Comparison of ENCODE assay signal across 1 cellular context in the genomic region with DNA sequence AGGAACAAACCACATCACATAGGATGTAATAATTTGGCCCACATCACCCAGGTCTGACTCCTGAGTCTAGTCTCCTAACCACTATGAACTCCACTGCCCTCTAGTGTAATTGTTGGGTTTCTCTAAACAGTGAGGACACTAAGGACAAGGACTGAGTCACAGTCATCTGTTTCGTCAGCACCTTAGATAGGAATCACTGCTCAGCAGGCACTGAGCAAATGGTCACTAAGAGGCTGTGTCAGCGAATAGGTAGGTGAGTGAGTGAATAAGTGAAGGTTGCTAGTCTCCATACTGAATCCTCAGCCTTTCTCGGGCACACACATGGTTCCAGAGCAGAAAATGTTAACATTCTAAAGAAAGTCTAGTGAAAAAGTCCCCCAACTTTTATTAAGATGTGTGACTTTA.
A peak's percentile ranks its signal among the peaks of the same experiment; 100 is the strongest.
TF ChIP-seq lines count a peak whose summit lies in the region.

No MANE protein-coding gene starts in this region.

TF ChIP-seq in K562, 482 proteins besides CTCF, POLR2A, EP300 and RAD21 (continued from another document and continues in another):
- TF ChIP-seq, protein P1, sequence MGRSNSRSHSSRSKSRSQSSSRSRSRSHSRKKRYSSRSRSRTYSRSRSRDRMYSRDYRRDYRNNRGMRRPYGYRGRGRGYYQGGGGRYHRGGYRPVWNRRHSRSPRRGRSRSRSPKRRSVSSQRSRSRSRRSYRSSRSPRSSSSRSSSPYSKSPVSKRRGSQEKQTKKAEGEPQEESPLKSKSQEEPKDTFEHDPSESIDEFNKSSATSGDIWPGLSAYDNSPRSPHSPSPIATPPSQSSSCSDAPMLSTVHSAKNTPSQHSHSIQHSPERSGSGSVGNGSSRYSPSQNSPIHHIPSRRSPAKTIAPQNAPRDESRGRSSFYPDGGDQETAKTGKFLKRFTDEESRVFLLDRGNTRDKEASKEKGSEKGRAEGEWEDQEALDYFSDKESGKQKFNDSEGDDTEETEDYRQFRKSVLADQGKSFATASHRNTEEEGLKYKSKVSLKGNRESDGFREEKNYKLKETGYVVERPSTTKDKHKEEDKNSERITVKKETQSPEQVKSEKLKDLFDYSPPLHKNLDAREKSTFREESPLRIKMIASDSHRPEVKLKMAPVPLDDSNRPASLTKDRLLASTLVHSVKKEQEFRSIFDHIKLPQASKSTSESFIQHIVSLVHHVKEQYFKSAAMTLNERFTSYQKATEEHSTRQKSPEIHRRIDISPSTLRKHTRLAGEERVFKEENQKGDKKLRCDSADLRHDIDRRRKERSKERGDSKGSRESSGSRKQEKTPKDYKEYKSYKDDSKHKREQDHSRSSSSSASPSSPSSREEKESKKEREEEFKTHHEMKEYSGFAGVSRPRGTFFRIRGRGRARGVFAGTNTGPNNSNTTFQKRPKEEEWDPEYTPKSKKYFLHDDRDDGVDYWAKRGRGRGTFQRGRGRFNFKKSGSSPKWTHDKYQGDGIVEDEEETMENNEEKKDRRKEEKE (IDR thresholded peaks at IDR 0.05; ENCODE audit: borderline replicate concordance in 1 of 2, control insufficient read depth in 1 of 2, low read depth in 2 of 2, low read length in 1 of 2): no peak
- TF ChIP-seq ZNF785 (CRISPR knock-in tag; IDR thresholded peaks at IDR 0.05) (no peak), GTF2A2 (tag; IDR thresholded peaks at IDR 0.05) (no peak), ZNF12 (CRISPR knock-in tag; IDR thresholded peaks at IDR 0.05) (no peak), PCBP1 (IDR thresholded peaks at IDR 0.05; ENCODE audit: low read depth, low read length, poor library complexity, severe bottlenecking) (no peak), HDAC6 (IDR thresholded peaks at IDR 0.05; ENCODE audit: low read depth, low read length) (no peak), ZNF695 (CRISPR knock-in tag; IDR thresholded peaks at IDR 0.05) (no peak), MECOM (CRISPR knock-in tag; IDR thresholded peaks at IDR 0.05) (no peak), EHMT2 (IDR thresholded peaks at IDR 0.05) (peak; percentile 46; the same call in 1 of the 2 replicates), LCOR (CRISPR knock-in tag; IDR thresholded peaks at IDR 0.05) (no peak), ZEB2 (IDR thresholded peaks at IDR 0.05) (peak; percentile 44; the same call in 1 of the 2 replicates), BRD4 (IDR thresholded peaks at IDR 0.05) (no peak), MXI1 (IDR thresholded peaks at IDR 0.05; ENCODE audit: low read depth, low read length) (no peak), JUND (IDR thresholded peaks at IDR 0.05; ENCODE audit: borderline replicate concordance, low read depth, low read length) (peak; percentile 92), JUND (tag; IDR thresholded peaks at IDR 0.05; ENCODE audit: borderline replicate concordance, low read depth, low read length) (peak; percentile 93; the same call in 2 of the 3 replicates)
- TF ChIP-seq, protein P2, sequence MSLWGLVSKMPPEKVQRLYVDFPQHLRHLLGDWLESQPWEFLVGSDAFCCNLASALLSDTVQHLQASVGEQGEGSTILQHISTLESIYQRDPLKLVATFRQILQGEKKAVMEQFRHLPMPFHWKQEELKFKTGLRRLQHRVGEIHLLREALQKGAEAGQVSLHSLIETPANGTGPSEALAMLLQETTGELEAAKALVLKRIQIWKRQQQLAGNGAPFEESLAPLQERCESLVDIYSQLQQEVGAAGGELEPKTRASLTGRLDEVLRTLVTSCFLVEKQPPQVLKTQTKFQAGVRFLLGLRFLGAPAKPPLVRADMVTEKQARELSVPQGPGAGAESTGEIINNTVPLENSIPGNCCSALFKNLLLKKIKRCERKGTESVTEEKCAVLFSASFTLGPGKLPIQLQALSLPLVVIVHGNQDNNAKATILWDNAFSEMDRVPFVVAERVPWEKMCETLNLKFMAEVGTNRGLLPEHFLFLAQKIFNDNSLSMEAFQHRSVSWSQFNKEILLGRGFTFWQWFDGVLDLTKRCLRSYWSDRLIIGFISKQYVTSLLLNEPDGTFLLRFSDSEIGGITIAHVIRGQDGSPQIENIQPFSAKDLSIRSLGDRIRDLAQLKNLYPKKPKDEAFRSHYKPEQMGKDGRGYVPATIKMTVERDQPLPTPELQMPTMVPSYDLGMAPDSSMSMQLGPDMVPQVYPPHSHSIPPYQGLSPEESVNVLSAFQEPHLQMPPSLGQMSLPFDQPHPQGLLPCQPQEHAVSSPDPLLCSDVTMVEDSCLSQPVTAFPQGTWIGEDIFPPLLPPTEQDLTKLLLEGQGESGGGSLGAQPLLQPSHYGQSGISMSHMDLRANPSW (CRISPR knock-in tag; IDR thresholded peaks at IDR 0.05): no peak
- TF ChIP-seq, protein P3, sequence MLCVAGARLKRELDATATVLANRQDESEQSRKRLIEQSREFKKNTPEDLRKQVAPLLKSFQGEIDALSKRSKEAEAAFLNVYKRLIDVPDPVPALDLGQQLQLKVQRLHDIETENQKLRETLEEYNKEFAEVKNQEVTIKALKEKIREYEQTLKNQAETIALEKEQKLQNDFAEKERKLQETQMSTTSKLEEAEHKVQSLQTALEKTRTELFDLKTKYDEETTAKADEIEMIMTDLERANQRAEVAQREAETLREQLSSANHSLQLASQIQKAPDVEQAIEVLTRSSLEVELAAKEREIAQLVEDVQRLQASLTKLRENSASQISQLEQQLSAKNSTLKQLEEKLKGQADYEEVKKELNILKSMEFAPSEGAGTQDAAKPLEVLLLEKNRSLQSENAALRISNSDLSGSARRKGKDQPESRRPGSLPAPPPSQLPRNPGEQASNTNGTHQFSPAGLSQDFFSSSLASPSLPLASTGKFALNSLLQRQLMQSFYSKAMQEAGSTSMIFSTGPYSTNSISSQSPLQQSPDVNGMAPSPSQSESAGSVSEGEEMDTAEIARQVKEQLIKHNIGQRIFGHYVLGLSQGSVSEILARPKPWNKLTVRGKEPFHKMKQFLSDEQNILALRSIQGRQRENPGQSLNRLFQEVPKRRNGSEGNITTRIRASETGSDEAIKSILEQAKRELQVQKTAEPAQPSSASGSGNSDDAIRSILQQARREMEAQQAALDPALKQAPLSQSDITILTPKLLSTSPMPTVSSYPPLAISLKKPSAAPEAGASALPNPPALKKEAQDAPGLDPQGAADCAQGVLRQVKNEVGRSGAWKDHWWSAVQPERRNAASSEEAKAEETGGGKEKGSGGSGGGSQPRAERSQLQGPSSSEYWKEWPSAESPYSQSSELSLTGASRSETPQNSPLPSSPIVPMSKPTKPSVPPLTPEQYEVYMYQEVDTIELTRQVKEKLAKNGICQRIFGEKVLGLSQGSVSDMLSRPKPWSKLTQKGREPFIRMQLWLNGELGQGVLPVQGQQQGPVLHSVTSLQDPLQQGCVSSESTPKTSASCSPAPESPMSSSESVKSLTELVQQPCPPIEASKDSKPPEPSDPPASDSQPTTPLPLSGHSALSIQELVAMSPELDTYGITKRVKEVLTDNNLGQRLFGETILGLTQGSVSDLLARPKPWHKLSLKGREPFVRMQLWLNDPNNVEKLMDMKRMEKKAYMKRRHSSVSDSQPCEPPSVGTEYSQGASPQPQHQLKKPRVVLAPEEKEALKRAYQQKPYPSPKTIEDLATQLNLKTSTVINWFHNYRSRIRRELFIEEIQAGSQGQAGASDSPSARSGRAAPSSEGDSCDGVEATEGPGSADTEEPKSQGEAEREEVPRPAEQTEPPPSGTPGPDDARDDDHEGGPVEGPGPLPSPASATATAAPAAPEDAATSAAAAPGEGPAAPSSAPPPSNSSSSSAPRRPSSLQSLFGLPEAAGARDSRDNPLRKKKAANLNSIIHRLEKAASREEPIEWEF (CRISPR knock-in tag; IDR thresholded peaks at IDR 0.05): no peak
- TF ChIP-seq, protein P4, sequence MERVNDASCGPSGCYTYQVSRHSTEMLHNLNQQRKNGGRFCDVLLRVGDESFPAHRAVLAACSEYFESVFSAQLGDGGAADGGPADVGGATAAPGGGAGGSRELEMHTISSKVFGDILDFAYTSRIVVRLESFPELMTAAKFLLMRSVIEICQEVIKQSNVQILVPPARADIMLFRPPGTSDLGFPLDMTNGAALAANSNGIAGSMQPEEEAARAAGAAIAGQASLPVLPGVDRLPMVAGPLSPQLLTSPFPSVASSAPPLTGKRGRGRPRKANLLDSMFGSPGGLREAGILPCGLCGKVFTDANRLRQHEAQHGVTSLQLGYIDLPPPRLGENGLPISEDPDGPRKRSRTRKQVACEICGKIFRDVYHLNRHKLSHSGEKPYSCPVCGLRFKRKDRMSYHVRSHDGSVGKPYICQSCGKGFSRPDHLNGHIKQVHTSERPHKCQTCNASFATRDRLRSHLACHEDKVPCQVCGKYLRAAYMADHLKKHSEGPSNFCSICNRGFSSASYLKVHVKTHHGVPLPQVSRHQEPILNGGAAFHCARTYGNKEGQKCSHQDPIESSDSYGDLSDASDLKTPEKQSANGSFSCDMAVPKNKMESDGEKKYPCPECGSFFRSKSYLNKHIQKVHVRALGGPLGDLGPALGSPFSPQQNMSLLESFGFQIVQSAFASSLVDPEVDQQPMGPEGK (CRISPR knock-in tag; IDR thresholded peaks at IDR 0.05; ENCODE audit: borderline replicate concordance): no peak
- TF ChIP-seq, protein P5, sequence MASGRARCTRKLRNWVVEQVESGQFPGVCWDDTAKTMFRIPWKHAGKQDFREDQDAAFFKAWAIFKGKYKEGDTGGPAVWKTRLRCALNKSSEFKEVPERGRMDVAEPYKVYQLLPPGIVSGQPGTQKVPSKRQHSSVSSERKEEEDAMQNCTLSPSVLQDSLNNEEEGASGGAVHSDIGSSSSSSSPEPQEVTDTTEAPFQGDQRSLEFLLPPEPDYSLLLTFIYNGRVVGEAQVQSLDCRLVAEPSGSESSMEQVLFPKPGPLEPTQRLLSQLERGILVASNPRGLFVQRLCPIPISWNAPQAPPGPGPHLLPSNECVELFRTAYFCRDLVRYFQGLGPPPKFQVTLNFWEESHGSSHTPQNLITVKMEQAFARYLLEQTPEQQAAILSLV (tag; IDR thresholded peaks at IDR 0.05): no peak
- TF ChIP-seq, protein P6, sequence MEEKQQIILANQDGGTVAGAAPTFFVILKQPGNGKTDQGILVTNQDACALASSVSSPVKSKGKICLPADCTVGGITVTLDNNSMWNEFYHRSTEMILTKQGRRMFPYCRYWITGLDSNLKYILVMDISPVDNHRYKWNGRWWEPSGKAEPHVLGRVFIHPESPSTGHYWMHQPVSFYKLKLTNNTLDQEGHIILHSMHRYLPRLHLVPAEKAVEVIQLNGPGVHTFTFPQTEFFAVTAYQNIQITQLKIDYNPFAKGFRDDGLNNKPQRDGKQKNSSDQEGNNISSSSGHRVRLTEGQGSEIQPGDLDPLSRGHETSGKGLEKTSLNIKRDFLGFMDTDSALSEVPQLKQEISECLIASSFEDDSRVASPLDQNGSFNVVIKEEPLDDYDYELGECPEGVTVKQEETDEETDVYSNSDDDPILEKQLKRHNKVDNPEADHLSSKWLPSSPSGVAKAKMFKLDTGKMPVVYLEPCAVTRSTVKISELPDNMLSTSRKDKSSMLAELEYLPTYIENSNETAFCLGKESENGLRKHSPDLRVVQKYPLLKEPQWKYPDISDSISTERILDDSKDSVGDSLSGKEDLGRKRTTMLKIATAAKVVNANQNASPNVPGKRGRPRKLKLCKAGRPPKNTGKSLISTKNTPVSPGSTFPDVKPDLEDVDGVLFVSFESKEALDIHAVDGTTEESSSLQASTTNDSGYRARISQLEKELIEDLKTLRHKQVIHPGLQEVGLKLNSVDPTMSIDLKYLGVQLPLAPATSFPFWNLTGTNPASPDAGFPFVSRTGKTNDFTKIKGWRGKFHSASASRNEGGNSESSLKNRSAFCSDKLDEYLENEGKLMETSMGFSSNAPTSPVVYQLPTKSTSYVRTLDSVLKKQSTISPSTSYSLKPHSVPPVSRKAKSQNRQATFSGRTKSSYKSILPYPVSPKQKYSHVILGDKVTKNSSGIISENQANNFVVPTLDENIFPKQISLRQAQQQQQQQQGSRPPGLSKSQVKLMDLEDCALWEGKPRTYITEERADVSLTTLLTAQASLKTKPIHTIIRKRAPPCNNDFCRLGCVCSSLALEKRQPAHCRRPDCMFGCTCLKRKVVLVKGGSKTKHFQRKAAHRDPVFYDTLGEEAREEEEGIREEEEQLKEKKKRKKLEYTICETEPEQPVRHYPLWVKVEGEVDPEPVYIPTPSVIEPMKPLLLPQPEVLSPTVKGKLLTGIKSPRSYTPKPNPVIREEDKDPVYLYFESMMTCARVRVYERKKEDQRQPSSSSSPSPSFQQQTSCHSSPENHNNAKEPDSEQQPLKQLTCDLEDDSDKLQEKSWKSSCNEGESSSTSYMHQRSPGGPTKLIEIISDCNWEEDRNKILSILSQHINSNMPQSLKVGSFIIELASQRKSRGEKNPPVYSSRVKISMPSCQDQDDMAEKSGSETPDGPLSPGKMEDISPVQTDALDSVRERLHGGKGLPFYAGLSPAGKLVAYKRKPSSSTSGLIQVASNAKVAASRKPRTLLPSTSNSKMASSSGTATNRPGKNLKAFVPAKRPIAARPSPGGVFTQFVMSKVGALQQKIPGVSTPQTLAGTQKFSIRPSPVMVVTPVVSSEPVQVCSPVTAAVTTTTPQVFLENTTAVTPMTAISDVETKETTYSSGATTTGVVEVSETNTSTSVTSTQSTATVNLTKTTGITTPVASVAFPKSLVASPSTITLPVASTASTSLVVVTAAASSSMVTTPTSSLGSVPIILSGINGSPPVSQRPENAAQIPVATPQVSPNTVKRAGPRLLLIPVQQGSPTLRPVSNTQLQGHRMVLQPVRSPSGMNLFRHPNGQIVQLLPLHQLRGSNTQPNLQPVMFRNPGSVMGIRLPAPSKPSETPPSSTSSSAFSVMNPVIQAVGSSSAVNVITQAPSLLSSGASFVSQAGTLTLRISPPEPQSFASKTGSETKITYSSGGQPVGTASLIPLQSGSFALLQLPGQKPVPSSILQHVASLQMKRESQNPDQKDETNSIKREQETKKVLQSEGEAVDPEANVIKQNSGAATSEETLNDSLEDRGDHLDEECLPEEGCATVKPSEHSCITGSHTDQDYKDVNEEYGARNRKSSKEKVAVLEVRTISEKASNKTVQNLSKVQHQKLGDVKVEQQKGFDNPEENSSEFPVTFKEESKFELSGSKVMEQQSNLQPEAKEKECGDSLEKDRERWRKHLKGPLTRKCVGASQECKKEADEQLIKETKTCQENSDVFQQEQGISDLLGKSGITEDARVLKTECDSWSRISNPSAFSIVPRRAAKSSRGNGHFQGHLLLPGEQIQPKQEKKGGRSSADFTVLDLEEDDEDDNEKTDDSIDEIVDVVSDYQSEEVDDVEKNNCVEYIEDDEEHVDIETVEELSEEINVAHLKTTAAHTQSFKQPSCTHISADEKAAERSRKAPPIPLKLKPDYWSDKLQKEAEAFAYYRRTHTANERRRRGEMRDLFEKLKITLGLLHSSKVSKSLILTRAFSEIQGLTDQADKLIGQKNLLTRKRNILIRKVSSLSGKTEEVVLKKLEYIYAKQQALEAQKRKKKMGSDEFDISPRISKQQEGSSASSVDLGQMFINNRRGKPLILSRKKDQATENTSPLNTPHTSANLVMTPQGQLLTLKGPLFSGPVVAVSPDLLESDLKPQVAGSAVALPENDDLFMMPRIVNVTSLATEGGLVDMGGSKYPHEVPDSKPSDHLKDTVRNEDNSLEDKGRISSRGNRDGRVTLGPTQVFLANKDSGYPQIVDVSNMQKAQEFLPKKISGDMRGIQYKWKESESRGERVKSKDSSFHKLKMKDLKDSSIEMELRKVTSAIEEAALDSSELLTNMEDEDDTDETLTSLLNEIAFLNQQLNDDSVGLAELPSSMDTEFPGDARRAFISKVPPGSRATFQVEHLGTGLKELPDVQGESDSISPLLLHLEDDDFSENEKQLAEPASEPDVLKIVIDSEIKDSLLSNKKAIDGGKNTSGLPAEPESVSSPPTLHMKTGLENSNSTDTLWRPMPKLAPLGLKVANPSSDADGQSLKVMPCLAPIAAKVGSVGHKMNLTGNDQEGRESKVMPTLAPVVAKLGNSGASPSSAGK (IDR thresholded peaks at IDR 0.05): no peak
- TF ChIP-seq, protein P7, sequence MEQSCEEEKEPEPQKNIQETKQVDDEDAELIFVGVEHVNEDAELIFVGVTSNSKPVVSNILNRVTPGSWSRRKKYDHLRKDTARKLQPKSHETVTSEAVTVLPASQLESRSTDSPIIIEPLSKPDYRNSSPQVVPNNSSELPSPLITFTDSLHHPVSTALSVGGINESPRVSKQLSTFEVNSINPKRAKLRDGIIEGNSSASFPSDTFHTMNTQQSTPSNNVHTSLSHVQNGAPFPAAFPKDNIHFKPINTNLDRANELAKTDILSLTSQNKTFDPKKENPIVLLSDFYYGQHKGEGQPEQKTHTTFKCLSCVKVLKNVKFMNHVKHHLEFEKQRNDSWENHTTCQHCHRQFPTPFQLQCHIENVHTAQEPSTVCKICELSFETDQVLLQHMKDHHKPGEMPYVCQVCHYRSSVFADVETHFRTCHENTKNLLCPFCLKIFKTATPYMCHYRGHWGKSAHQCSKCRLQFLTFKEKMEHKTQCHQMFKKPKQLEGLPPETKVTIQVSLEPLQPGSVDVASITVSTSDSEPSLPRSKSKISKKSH (CRISPR knock-in tag; IDR thresholded peaks at IDR 0.05): no peak
